ENCODE assay signal across 26 cellular contexts in genomic region chr11:15987044-15987443, GRCh38.
"Had no signal": no experiment of that assay in that cellular context is flagged by ENCODE, and none has a peak within 500 bp of the region (broad histone marks: within the 10 kb centered on the region; RNA-seq: fewer than 3 reads in every experiment).

No MANE protein-coding gene starts in this region.

- H3K9me3 Mint-ChIP-seq: activated B cell treated with CpG ODN at 0.5 μM for 24 hours; activated CD4-positive, alpha-beta T cell treated with anti-CD3 and anti-CD28 coated beads, Interleukin-2, amount 10 ng/mL, durations not matched to agents 24 days and 14 days; activated naive CD4-positive, alpha-beta T cell treated with anti-CD3 and anti-CD28 coated beads, Interleukin-2, amount 50 U/mL, for 24 hours; activated T-cell treated with anti-CD3 and anti-CD28 coated beads, Interleukin-2, amount 50 U/mL, for 24 hours; activated T-helper 1 cell treated with anti-CD3 and anti-CD28 coated beads, Interleukin-12 subunit alpha, Interleukin-12 subunit beta, Interleukin-2, Interleukin-4 antibody, amounts not matched to agents 30 ng/mL and 10 ng/mL and 1 ng/mL, durations not matched to agents 14 hours and 24 hours and 36 hours; T-cell had no signal

- DNase-seq: activated B cell treated with CpG ODN at 0.5 μM for 24 hours; activated CD4-positive, alpha-beta T cell treated with anti-CD3 and anti-CD28 coated beads for 1 hour; activated CD4-positive, alpha-beta T cell treated with anti-CD3 and anti-CD28 coated beads, Interleukin-2, amount 10 ng/mL, durations not matched to agents 24 days and 14 days; activated CD4-positive, alpha-beta T cell treated with anti-CD3 and anti-CD28 coated beads, Interleukin-2, amount 50 U/mL, for 48 hours; activated CD8-positive, alpha-beta memory T cell treated with anti-CD3 and anti-CD28 coated beads, Interleukin-2, amount 10 ng/mL, durations not matched to agents 7 days and 5 days; activated effector memory CD4-positive, alpha-beta T cell treated with Interleukin-2 at 50 U/mL for 16 hours; activated naive CD4-positive, alpha-beta T cell; activated T-cell treated with anti-CD3 and anti-CD28 coated beads, Interleukin-2, amount 50 U/mL, for 24 hours; amniotic stem cell; body of pancreas; central memory CD4-positive, alpha-beta T cell; Karpas-422; MM.1S; NCI-H146; NCI-H187 treated with DMSO at 0.1 percent for 48 hours; NCI-H2107; NCI-H524 treated with DMSO at 0.1 percent for 48 hours; PC-3; SHP77 treated with DMSO at 0.1 percent for 48 hours; T-cell; T-helper 2 cell; T1000 had no signal

- H3K27me3 ChIP-seq: ascending aorta, body of pancreas had no signal

- H3K27ac ChIP-seq: ascending aorta, body of pancreas had no signal

- H3K9me3 ChIP-seq: ascending aorta, body of pancreas had no signal

- H3K4me3 ChIP-seq: ascending aorta, body of pancreas, K562 had no signal

- H3K27ac Mint-ChIP-seq: activated B cell treated with CpG ODN at 0.5 μM for 24 hours; activated CD4-positive, alpha-beta T cell treated with anti-CD3 and anti-CD28 coated beads, Interleukin-2, amount 10 ng/mL, durations not matched to agents 24 days and 14 days; activated CD8-positive, alpha-beta memory T cell treated with anti-CD3 and anti-CD28 coated beads, Interleukin-2, amount 10 ng/mL, durations not matched to agents 7 days and 5 days; activated naive CD4-positive, alpha-beta T cell treated with anti-CD3 and anti-CD28 coated beads, Interleukin-2, amount 50 U/mL, for 24 hours; activated T-cell treated with anti-CD3 and anti-CD28 coated beads, Interleukin-2, amount 50 U/mL, for 24 hours; activated T-helper 1 cell treated with anti-CD3 and anti-CD28 coated beads, Interleukin-12 subunit alpha, Interleukin-12 subunit beta, Interleukin-2, Interleukin-4 antibody, amounts not matched to agents 30 ng/mL and 10 ng/mL and 1 ng/mL, durations not matched to agents 14 hours and 24 hours and 36 hours; T-cell had no signal

- H3K4me1 ChIP-seq: ascending aorta, body of pancreas had no signal

- H3K4me1 Mint-ChIP-seq: activated B cell treated with CpG ODN at 0.5 μM for 24 hours; activated CD4-positive, alpha-beta T cell treated with anti-CD3 and anti-CD28 coated beads, Interleukin-2, amount 10 ng/mL, durations not matched to agents 24 days and 14 days; activated CD8-positive, alpha-beta memory T cell treated with anti-CD3 and anti-CD28 coated beads, Interleukin-2, amount 10 ng/mL, durations not matched to agents 7 days and 5 days; activated naive CD4-positive, alpha-beta T cell treated with anti-CD3 and anti-CD28 coated beads, Interleukin-2, amount 50 U/mL, for 24 hours; T-cell had no signal

- H3K4me3 Mint-ChIP-seq: activated B cell treated with CpG ODN at 0.5 μM for 24 hours; activated CD4-positive, alpha-beta T cell treated with anti-CD3 and anti-CD28 coated beads, Interleukin-2, amount 10 ng/mL, durations not matched to agents 24 days and 14 days; activated CD8-positive, alpha-beta memory T cell treated with anti-CD3 and anti-CD28 coated beads, Interleukin-2, amount 10 ng/mL, durations not matched to agents 7 days and 5 days; activated naive CD4-positive, alpha-beta T cell treated with anti-CD3 and anti-CD28 coated beads, Interleukin-2, amount 50 U/mL, for 24 hours; activated T-cell treated with anti-CD3 and anti-CD28 coated beads, Interleukin-2, amount 50 U/mL, for 24 hours; activated T-helper 1 cell treated with anti-CD3 and anti-CD28 coated beads, Interleukin-12 subunit alpha, Interleukin-12 subunit beta, Interleukin-2, Interleukin-4 antibody, amounts not matched to agents 30 ng/mL and 10 ng/mL and 1 ng/mL, durations not matched to agents 14 hours and 24 hours and 36 hours; T-cell had no signal

- ATAC-seq: activated CD8-positive, alpha-beta memory T cell treated with anti-CD3 and anti-CD28 coated beads, Interleukin-2, amount 10 ng/mL, durations not matched to agents 7 days and 5 days; body of pancreas; K562; PC-3; T-cell had no signal

- H3K36me3 ChIP-seq: ascending aorta had no signal

- H3K27me3 Mint-ChIP-seq: activated B cell treated with CpG ODN at 0.5 μM for 24 hours; activated CD4-positive, alpha-beta T cell treated with anti-CD3 and anti-CD28 coated beads, Interleukin-2, amount 10 ng/mL, durations not matched to agents 24 days and 14 days; activated CD8-positive, alpha-beta memory T cell treated with anti-CD3 and anti-CD28 coated beads, Interleukin-2, amount 10 ng/mL, durations not matched to agents 7 days and 5 days; activated naive CD4-positive, alpha-beta T cell treated with anti-CD3 and anti-CD28 coated beads, Interleukin-2, amount 50 U/mL, for 24 hours; activated T-cell treated with anti-CD3 and anti-CD28 coated beads, Interleukin-2, amount 50 U/mL, for 24 hours; T-cell had no signal

- H3K36me3 Mint-ChIP-seq: activated CD8-positive, alpha-beta memory T cell treated with anti-CD3 and anti-CD28 coated beads, Interleukin-2, amount 10 ng/mL, durations not matched to agents 7 days and 5 days; activated naive CD4-positive, alpha-beta T cell treated with anti-CD3 and anti-CD28 coated beads, Interleukin-2, amount 50 U/mL, for 24 hours; T-cell had no signal
